In genomic region chr22:25402501-25403283, GRCh38 we compare ENCODE assay signal across 9 cellular contexts.
DNase-seq lines count a peak whose midpoint lies in the region; ATAC-seq and TF ChIP-seq lines count a peak whose summit lies in the region.
"Had no signal": no experiment of that assay in that cellular context is flagged by ENCODE, and none has a peak within 500 bp of the region (broad histone marks: within the 10 kb centered on the region; RNA-seq: fewer than 3 reads in every experiment).

No MANE protein-coding gene starts in this region.

- no peak for ATAC-seq in upper lobe of right lung

- H3K27ac Mint-ChIP-seq in activated T-cell treated with anti-CD3 and anti-CD28 coated beads, Interleukin-2, amount 50 U/mL, for 24 hours = no peak overlapping the region
- peak overlapping the region in 3 of 5 experiments; percentile 38 to 95 (median 95) for H3K27ac Mint-ChIP-seq in brain

- intact Hi-C loops in upper lobe of right lung (cut with DNase I) = loop anchor here (2.0 kb wide), 1 partner anchor 40 kb away; no protein-coding TSS in a partner anchor

- TF ChIP-seq CTCF in brain (conservative IDR thresholded peaks at IDR 0.05) = no peak
- TF ChIP-seq CTCF in upper lobe of right lung (IDR thresholded peaks at IDR 0.05) = no peak

- peaks cover 53% of the 10 kb centered on the region for H3K4me1 Mint-ChIP-seq in activated T-cell treated with anti-CD3 and anti-CD28 coated beads, Interleukin-2, amount 50 U/mL, for 24 hours (ENCODE audit: low read depth)
- H3K4me1 Mint-ChIP-seq in brain = peaks cover 46% of the 10 kb centered on the region

- H3K4me3 Mint-ChIP-seq in activated T-cell treated with anti-CD3 and anti-CD28 coated beads, Interleukin-2, amount 50 U/mL, for 24 hours = peak overlapping the region; percentile 88
- peak overlapping the region; percentile 91 to 98 (median 92) for H3K4me3 Mint-ChIP-seq in brain

- no peaks in the 10 kb centered on the region for H3K27me3 ChIP-seq in upper lobe of right lung

- H3K36me3 Mint-ChIP-seq in activated T-cell treated with anti-CD3 and anti-CD28 coated beads, Interleukin-2, amount 50 U/mL, for 24 hours (ENCODE audit: low read depth) = peaks cover 6% of the 10 kb centered on the region
- H3K36me3 Mint-ChIP-seq in brain = peaks cover under 1% of the 10 kb centered on the region

- no peaks in the 10 kb centered on the region for H3K9me3 ChIP-seq in upper lobe of right lung

- H3K4me3 ChIP-seq in upper lobe of right lung = peak overlapping the region; percentile 71

- no peak for DNase-seq in activated T-cell treated with anti-CD3 and anti-CD28 coated beads, Interleukin-2, amount 50 U/mL, for 24 hours
- no peak for DNase-seq in activated T-cell treated with anti-CD3 and anti-CD28 coated beads, Interleukin-2, amount 50 U/mL, for 1 hour
- peak; percentile 16 for DNase-seq in medulla oblongata (ENCODE audit: extremely low spot score)
- peak; percentile 43 for DNase-seq in upper lobe of right lung
- DNase-seq in NCI-H1105 treated with DMSO at 0.1 percent for 48 hours (lab: John Stamatoyannopoulos, UW) = no peak
- DNase-seq in NOMO-1 treated with DMSO at 0.1 percent for 48 hours (lab: John Stamatoyannopoulos, UW; ENCODE audit: unreplicated experiment) = no peak
- DNase-seq in NCI-H526 (lab: John Stamatoyannopoulos, UW) = no peak
- DNase-seq: left cardiac atrium had no signal

- H3K36me3 ChIP-seq in upper lobe of right lung = no peaks in the 10 kb centered on the region

- no peaks in the 10 kb centered on the region for H3K27me3 Mint-ChIP-seq in activated T-cell treated with anti-CD3 and anti-CD28 coated beads, Interleukin-2, amount 50 U/mL, for 24 hours
- H3K27me3 Mint-ChIP-seq in brain = peaks cover 17% of the 10 kb centered on the region

- peak overlapping the region; percentile 66 for H3K27ac ChIP-seq in upper lobe of right lung

- H3K4me1 ChIP-seq in upper lobe of right lung = peaks cover 41% of the 10 kb centered on the region

- H3K9me3 Mint-ChIP-seq in activated T-cell treated with anti-CD3 and anti-CD28 coated beads, Interleukin-2, amount 50 U/mL, for 24 hours = no peaks in the 10 kb centered on the region
- peaks cover 0 to 8% (median 0%) of the 10 kb centered on the region in 5 experiments for H3K9me3 Mint-ChIP-seq in brain

Comparison
In these comparisons a context has a peak if more than half of its experiments do, and no peak if none do; other contexts are left out.
1. DNase-seq: peak in medulla oblongata (single experiment) and upper lobe of right lung (single experiment); none in activated T-cell treated with anti-CD3 and anti-CD28 coated beads, Interleukin-2, amount 50 U/mL, for 24 hours (single experiment), activated T-cell treated with anti-CD3 and anti-CD28 coated beads, Interleukin-2, amount 50 U/mL, for 1 hour (single experiment), NCI-H1105 treated with DMSO at 0.1 percent for 48 hours (single experiment), NOMO-1 treated with DMSO at 0.1 percent for 48 hours (single experiment) and NCI-H526 (0 of 2).